In genomic region chr21:44302573-44303401, GRCh38 we compare ENCODE assay signal across 2 cellular contexts.
TF ChIP-seq lines count a peak whose summit lies in the region.

No MANE protein-coding gene starts in this region.

TF ChIP-seq in HEK293, 187 proteins besides CTCF, POLR2A, EP300 and RAD21:
- TF ChIP-seq ZNF600 (tag by site-specific recombination; IDR thresholded peaks at IDR 0.05) (0 out of 2 replicates have a peak, but pooled peaks have one; percentile 12), ZNF121 (tag by site-specific recombination; IDR thresholded peaks at IDR 0.05) (0 out of 2 replicates have a peak, but pooled peaks have one; percentile 34)

TF ChIP-seq in K562, 482 proteins besides CTCF, POLR2A, EP300 and RAD21:
- peak; percentile 76 for TF ChIP-seq ZNF121 (CRISPR knock-in tag; conservative IDR thresholded peaks at IDR 0.05)
